Comparison of ENCODE assay signal across 1 cellular context in the genomic region with DNA sequence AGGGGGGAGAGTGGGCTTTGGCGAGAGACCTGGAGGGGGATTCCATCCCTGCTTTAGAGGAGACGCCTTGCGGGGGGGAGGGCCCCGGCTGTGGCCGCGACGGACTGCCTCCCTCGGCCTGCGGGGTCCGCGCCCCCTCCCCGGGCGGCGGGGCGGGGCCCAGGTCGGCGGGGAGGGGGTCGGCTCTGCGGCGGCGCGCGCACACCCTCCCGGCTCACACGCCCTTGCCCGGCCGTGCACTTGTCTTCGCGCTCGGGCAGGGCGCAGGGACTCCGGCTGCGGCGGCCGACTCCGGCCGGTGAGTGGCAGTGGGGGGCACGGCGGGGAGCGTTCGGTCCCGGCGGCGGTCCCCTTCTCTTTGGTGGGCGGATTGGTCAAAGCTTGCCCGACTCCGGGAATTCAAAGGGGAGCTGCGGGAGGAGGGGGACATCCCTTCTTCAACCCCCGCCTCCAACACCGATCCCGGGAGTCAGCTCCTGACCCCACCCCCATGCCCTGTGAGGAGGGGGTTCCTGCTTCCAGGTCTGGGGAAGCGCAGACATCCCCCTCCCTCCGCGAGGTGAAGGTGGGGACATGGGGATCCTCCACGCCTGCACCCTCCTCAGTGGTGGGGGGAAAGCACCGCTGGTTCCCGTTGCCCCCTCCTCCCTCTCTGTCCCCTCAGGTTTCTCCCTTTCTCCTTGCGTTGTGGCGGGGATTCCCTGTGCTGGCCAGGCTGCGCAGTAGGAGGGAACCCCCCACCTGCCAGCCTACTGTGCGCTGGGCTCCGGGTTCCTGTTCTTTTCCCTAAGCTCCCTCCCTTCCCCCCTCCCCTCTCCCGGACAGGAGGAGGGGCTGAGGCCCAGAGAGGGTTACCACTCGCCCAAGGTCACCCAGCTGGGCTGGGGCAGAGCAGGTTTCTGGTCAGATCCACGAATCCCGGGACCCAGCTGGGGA.
TF ChIP-seq lines count a peak whose summit lies in the region.

No MANE protein-coding gene starts in this region.

TF ChIP-seq in GM12878, 131 proteins besides CTCF, POLR2A, EP300 and RAD21 (continues in another document):
- no peak for TF ChIP-seq CBX3 (IDR thresholded peaks at IDR 0.05; ENCODE audit: borderline replicate concordance, low read depth)
- no peak for TF ChIP-seq CHD1 (IDR thresholded peaks at IDR 0.05; ENCODE audit: low read depth, low read length)
- TF ChIP-seq SKIL (IDR thresholded peaks at IDR 0.05; ENCODE audit: low read depth, poor library complexity, severe bottlenecking) = no peak
- no peak for TF ChIP-seq NR2C2 (IDR thresholded peaks at IDR 0.05; ENCODE audit: borderline replicate concordance, control insufficient read depth, insufficient read length, low read depth)
- no peak for TF ChIP-seq FOS (IDR thresholded peaks at IDR 0.05; ENCODE audit: borderline replicate concordance, extremely low read depth, insufficient read length)
- no peak for TF ChIP-seq WRNIP1 (IDR thresholded peaks at IDR 0.05; ENCODE audit: borderline replicate concordance, low read depth, low read length)
- TF ChIP-seq, protein P1, sequence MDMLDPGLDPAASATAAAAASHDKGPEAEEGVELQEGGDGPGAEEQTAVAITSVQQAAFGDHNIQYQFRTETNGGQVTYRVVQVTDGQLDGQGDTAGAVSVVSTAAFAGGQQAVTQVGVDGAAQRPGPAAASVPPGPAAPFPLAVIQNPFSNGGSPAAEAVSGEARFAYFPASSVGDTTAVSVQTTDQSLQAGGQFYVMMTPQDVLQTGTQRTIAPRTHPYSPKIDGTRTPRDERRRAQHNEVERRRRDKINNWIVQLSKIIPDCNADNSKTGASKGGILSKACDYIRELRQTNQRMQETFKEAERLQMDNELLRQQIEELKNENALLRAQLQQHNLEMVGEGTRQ (IDR thresholded peaks at IDR 0.05; ENCODE audit: borderline replicate concordance, low read depth, low read length) = no peak
- TF ChIP-seq CEBPB (IDR thresholded peaks at IDR 0.05; ENCODE audit: borderline replicate concordance in 1 of 2, low read depth in 2 of 2, low read length in 2 of 2) = no peak
- TF ChIP-seq TAF1 (IDR thresholded peaks at IDR 0.05; ENCODE audit: borderline replicate concordance, low read depth, low read length) = no peak
- TF ChIP-seq, protein P2, sequence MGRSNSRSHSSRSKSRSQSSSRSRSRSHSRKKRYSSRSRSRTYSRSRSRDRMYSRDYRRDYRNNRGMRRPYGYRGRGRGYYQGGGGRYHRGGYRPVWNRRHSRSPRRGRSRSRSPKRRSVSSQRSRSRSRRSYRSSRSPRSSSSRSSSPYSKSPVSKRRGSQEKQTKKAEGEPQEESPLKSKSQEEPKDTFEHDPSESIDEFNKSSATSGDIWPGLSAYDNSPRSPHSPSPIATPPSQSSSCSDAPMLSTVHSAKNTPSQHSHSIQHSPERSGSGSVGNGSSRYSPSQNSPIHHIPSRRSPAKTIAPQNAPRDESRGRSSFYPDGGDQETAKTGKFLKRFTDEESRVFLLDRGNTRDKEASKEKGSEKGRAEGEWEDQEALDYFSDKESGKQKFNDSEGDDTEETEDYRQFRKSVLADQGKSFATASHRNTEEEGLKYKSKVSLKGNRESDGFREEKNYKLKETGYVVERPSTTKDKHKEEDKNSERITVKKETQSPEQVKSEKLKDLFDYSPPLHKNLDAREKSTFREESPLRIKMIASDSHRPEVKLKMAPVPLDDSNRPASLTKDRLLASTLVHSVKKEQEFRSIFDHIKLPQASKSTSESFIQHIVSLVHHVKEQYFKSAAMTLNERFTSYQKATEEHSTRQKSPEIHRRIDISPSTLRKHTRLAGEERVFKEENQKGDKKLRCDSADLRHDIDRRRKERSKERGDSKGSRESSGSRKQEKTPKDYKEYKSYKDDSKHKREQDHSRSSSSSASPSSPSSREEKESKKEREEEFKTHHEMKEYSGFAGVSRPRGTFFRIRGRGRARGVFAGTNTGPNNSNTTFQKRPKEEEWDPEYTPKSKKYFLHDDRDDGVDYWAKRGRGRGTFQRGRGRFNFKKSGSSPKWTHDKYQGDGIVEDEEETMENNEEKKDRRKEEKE (IDR thresholded peaks at IDR 0.05) = no peak
- no peak for TF ChIP-seq YY1 (IDR thresholded peaks at IDR 0.05; ENCODE audit: low read depth, low read length)
- TF ChIP-seq, protein P3, sequence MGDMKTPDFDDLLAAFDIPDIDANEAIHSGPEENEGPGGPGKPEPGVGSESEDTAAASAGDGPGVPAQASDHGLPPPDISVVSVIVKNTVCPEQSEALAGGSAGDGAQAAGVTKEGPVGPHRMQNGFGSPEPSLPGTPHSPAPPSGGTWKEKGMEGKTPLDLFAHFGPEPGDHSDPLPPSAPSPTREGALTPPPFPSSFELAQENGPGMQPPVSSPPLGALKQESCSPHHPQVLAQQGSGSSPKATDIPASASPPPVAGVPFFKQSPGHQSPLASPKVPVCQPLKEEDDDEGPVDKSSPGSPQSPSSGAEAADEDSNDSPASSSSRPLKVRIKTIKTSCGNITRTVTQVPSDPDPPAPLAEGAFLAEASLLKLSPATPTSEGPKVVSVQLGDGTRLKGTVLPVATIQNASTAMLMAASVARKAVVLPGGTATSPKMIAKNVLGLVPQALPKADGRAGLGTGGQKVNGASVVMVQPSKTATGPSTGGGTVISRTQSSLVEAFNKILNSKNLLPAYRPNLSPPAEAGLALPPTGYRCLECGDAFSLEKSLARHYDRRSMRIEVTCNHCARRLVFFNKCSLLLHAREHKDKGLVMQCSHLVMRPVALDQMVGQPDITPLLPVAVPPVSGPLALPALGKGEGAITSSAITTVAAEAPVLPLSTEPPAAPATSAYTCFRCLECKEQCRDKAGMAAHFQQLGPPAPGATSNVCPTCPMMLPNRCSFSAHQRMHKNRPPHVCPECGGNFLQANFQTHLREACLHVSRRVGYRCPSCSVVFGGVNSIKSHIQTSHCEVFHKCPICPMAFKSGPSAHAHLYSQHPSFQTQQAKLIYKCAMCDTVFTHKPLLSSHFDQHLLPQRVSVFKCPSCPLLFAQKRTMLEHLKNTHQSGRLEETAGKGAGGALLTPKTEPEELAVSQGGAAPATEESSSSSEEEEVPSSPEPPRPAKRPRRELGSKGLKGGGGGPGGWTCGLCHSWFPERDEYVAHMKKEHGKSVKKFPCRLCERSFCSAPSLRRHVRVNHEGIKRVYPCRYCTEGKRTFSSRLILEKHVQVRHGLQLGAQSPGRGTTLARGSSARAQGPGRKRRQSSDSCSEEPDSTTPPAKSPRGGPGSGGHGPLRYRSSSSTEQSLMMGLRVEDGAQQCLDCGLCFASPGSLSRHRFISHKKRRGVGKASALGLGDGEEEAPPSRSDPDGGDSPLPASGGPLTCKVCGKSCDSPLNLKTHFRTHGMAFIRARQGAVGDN (IDR thresholded peaks at IDR 0.05) = 0 out of 2 replicates have a peak, but pooled peaks have one; percentile 55
- TF ChIP-seq, protein P4, sequence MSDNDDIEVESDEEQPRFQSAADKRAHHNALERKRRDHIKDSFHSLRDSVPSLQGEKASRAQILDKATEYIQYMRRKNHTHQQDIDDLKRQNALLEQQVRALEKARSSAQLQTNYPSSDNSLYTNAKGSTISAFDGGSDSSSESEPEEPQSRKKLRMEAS (IDR thresholded peaks at IDR 0.05; ENCODE audit: low read depth, low read length) = no peak
- peak in 1 of 2 experiments; percentile 2; a peak in 1 of 4 replicates for TF ChIP-seq BHLHE40 (IDR thresholded peaks at IDR 0.05; ENCODE audit: borderline replicate concordance in 1 of 2, low read depth in 2 of 2, low read length in 1 of 2)
- TF ChIP-seq IKZF2 (IDR thresholded peaks at IDR 0.05) = peak in 1 of 2 experiments; percentile 58; a peak in 3 of 4 replicates
- no peak for TF ChIP-seq NFIC (IDR thresholded peaks at IDR 0.05; ENCODE audit: low read depth, low read length)
- 0 out of 2 replicates have a peak, but pooled peaks have one; percentile 34 for TF ChIP-seq NBN (IDR thresholded peaks at IDR 0.05)
- peak; percentile 68 for TF ChIP-seq DPF2 (IDR thresholded peaks at IDR 0.05)
- no peak for TF ChIP-seq MEF2B (IDR thresholded peaks at IDR 0.05; ENCODE audit: partially characterized antibody, poor library complexity, severe bottlenecking)
- TF ChIP-seq ZNF622 (IDR thresholded peaks at IDR 0.05) = no peak
- no peak for TF ChIP-seq SUPT20H (IDR thresholded peaks at IDR 0.05; ENCODE audit: borderline replicate concordance, control insufficient read depth, low read depth, low read length)
- peak; percentile 20; the same call in 1 of the 2 replicates for TF ChIP-seq RUNX3 (IDR thresholded peaks at IDR 0.05; ENCODE audit: low read length)
- no peak for TF ChIP-seq POLR2AphosphoS5 (IDR thresholded peaks at IDR 0.05; ENCODE audit: low read length)
- TF ChIP-seq KAT2A (conservative IDR thresholded peaks at IDR 0.05; ENCODE audit: control insufficient read depth, low read depth, low read length) = no peak
- TF ChIP-seq RELB (IDR thresholded peaks at IDR 0.05; ENCODE audit: low read depth) = peak; percentile 44; the same call in 1 of the 2 replicates
- TF ChIP-seq IKZF1 (conservative IDR thresholded peaks at IDR 0.05) = peak; percentile 51; the same call in 1 of the 2 replicates
- no peak for TF ChIP-seq SPI1 (IDR thresholded peaks at IDR 0.05; ENCODE audit: borderline replicate concordance, insufficient read depth, low read depth, low read length)
- no peak for TF ChIP-seq MYB (IDR thresholded peaks at IDR 0.05; ENCODE audit: borderline replicate concordance, low read depth, low read length)
- no peak for TF ChIP-seq ZBED1 (IDR thresholded peaks at IDR 0.05; ENCODE audit: borderline replicate concordance)
- no peak for TF ChIP-seq TCF3 (IDR thresholded peaks at IDR 0.05; ENCODE audit: borderline replicate concordance, insufficient read depth, low read depth, low read length)
- TF ChIP-seq STAT1 (conservative IDR thresholded peaks at IDR 0.05) = no peak
- no peak for TF ChIP-seq SP1 (IDR thresholded peaks at IDR 0.05; ENCODE audit: low read depth, low read length)
- no peak for TF ChIP-seq ZNF217 (IDR thresholded peaks at IDR 0.05)
- TF ChIP-seq GABPA (IDR thresholded peaks at IDR 0.05; ENCODE audit: low read depth) = no peak
- TF ChIP-seq POU2F2 (IDR thresholded peaks at IDR 0.05; ENCODE audit: borderline replicate concordance, low read depth, low read length) = no peak
- no peak for TF ChIP-seq ATF7 (IDR thresholded peaks at IDR 0.05; ENCODE audit: low read depth)
- TF ChIP-seq MTA3 (IDR thresholded peaks at IDR 0.05; ENCODE audit: borderline replicate concordance, low read length) = no peak
- no peak for TF ChIP-seq ESRRA (IDR thresholded peaks at IDR 0.05; ENCODE audit: low read length)
- TF ChIP-seq PRDM15 (CRISPR knock-in tag; IDR thresholded peaks at IDR 0.05) = no peak
- TF ChIP-seq POLR2AphosphoS2 (IDR thresholded peaks at IDR 0.05; ENCODE audit: low read depth, low read length) = no peak
- no peak for TF ChIP-seq NR2C1 (IDR thresholded peaks at IDR 0.05)
- TF ChIP-seq CBFB (IDR thresholded peaks at IDR 0.05; ENCODE audit: low read depth) = no peak
- TF ChIP-seq, protein P5, sequence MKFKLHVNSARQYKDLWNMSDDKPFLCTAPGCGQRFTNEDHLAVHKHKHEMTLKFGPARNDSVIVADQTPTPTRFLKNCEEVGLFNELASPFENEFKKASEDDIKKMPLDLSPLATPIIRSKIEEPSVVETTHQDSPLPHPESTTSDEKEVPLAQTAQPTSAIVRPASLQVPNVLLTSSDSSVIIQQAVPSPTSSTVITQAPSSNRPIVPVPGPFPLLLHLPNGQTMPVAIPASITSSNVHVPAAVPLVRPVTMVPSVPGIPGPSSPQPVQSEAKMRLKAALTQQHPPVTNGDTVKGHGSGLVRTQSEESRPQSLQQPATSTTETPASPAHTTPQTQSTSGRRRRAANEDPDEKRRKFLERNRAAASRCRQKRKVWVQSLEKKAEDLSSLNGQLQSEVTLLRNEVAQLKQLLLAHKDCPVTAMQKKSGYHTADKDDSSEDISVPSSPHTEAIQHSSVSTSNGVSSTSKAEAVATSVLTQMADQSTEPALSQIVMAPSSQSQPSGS (IDR thresholded peaks at IDR 0.05; ENCODE audit: low read length) = no peak
